In the genomic region with DNA sequence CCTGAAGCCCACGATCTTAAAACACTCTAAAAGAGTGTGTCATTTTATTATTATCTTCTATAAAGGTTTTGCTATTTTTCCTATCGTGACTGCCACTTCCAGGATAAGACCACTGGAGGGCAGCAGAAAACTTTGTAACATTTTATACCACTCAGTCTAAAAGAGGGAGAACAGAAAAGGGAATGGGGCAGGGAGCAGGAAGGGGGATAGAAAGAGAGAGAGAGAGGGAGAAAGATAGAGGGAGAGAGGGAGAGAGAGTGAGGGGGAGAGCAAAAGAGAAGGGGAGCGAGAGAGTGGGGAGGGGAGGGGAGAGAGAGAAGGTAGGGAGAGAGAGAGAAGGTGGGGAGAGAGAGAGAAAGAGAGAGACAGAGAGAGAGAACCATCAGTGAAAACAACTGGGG, we compare ENCODE assay signal across 2 cellular contexts.
TF ChIP-seq lines count a peak whose summit lies in the region.

No MANE protein-coding gene starts in this region.

TF ChIP-seq in Ishikawa, 13 proteins besides CTCF, POLR2A, EP300 and RAD21:
- TF ChIP-seq TCF12 (IDR thresholded peaks at IDR 0.05; ENCODE audit: low read depth) = no peak
- no peak for TF ChIP-seq FOXM1 (IDR thresholded peaks at IDR 0.05; ENCODE audit: borderline replicate concordance, low read depth)
- no peak for TF ChIP-seq EGR1 (IDR thresholded peaks at IDR 0.05)
- TF ChIP-seq CEBPB (IDR thresholded peaks at IDR 0.05) = no peak
- no peak for TF ChIP-seq TAF1 (IDR thresholded peaks at IDR 0.05; ENCODE audit: low read depth)
- no peak for TF ChIP-seq CREB1 (IDR thresholded peaks at IDR 0.05; ENCODE audit: low read depth)
- TF ChIP-seq, protein P1, sequence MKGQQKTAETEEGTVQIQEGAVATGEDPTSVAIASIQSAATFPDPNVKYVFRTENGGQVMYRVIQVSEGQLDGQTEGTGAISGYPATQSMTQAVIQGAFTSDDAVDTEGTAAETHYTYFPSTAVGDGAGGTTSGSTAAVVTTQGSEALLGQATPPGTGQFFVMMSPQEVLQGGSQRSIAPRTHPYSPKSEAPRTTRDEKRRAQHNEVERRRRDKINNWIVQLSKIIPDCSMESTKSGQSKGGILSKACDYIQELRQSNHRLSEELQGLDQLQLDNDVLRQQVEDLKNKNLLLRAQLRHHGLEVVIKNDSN (IDR thresholded peaks at IDR 0.05) = no peak
- no peak for TF ChIP-seq REST (IDR thresholded peaks at IDR 0.05; ENCODE audit: low read depth)
- no peak for TF ChIP-seq NFIC (IDR thresholded peaks at IDR 0.05)
- no peak for TF ChIP-seq TEAD4 (IDR thresholded peaks at IDR 0.05)
- TF ChIP-seq, protein P2, sequence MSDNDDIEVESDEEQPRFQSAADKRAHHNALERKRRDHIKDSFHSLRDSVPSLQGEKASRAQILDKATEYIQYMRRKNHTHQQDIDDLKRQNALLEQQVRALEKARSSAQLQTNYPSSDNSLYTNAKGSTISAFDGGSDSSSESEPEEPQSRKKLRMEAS (IDR thresholded peaks at IDR 0.05) = no peak
- no peak for TF ChIP-seq YY1 (IDR thresholded peaks at IDR 0.05; ENCODE audit: low read depth)
- TF ChIP-seq ZBTB7A (IDR thresholded peaks at IDR 0.05; ENCODE audit: low read depth) = no peak
TF ChIP-seq in Ishikawa: peak in this region for 0.

TF ChIP-seq in GM12878, 131 proteins besides CTCF, POLR2A, EP300 and RAD21 (continues in another document):
- TF ChIP-seq USF2 (IDR thresholded peaks at IDR 0.05; ENCODE audit: borderline replicate concordance, low read depth, low read length) (no peak), POU2F2 (IDR thresholded peaks at IDR 0.05; ENCODE audit: borderline replicate concordance, low read depth, low read length) (no peak), BACH1 (IDR thresholded peaks at IDR 0.05; ENCODE audit: borderline replicate concordance) (no peak), LARP7 (IDR thresholded peaks at IDR 0.05) (no peak), NBN (IDR thresholded peaks at IDR 0.05) (peak; percentile 66), TCF3 (IDR thresholded peaks at IDR 0.05; ENCODE audit: borderline replicate concordance, insufficient read depth, low read depth, low read length) (no peak), ZBED1 (IDR thresholded peaks at IDR 0.05; ENCODE audit: borderline replicate concordance) (no peak), MEF2A (IDR thresholded peaks at IDR 0.05; ENCODE audit: insufficient read depth, low read depth, low read length) (no peak), MTA2 (IDR thresholded peaks at IDR 0.05; ENCODE audit: low read depth) (no peak), ATF7 (IDR thresholded peaks at IDR 0.05; ENCODE audit: low read depth) (no peak), CBX5 (IDR thresholded peaks at IDR 0.05; ENCODE audit: low read depth) (no peak), JUND (IDR thresholded peaks at IDR 0.05; ENCODE audit: low read depth, low read length) (no peak), YY1 (IDR thresholded peaks at IDR 0.05; ENCODE audit: low read depth, low read length) (peak; percentile 45; the same call in 1 of the 2 replicates), ZNF207 (IDR thresholded peaks at IDR 0.05; ENCODE audit: borderline replicate concordance) (no peak), HCFC1 (IDR thresholded peaks at IDR 0.05; ENCODE audit: low read length) (no peak), ZZZ3 (IDR thresholded peaks at IDR 0.05; ENCODE audit: control insufficient read depth, insufficient read length, low read depth) (no peak), SMAD1 (IDR thresholded peaks at IDR 0.05; ENCODE audit: low read depth, partially characterized antibody) (peak; percentile 40), YBX1 (IDR thresholded peaks at IDR 0.05) (0 out of 2 replicates have a peak, but pooled peaks have one; percentile 80), ESRRA (IDR thresholded peaks at IDR 0.05; ENCODE audit: low read length) (no peak), ETV6 (conservative IDR thresholded peaks at IDR 0.05 in 1 of 2, IDR thresholded peaks at IDR 0.05 in 1 of 2; ENCODE audit: borderline replicate concordance in 1 of 2, low read depth in 1 of 2) (no peak), SMAD5 (IDR thresholded peaks at IDR 0.05; ENCODE audit: low read depth) (no peak), ASH2L (IDR thresholded peaks at IDR 0.05; ENCODE audit: borderline replicate concordance, low read depth) (no peak), SKIL (IDR thresholded peaks at IDR 0.05; ENCODE audit: low read depth, poor library complexity, severe bottlenecking) (peak; percentile 14), MLLT1 (IDR thresholded peaks at IDR 0.05) (peak; percentile 63; the same call in 1 of the 2 replicates), SRF (IDR thresholded peaks at IDR 0.05; ENCODE audit: low read depth in 2 of 2, low read length in 2 of 2) (no peak), IKZF2 (IDR thresholded peaks at IDR 0.05) (0 out of 4 replicates have a peak, but pooled peaks of 1 of the 2 experiments have one; percentile 35), HDAC6 (IDR thresholded peaks at IDR 0.05; ENCODE audit: unreplicated experiment) (no peak), ZNF274 (IDR thresholded peaks at IDR 0.05; ENCODE audit: insufficient read depth, insufficient read length) (no peak), WRNIP1 (IDR thresholded peaks at IDR 0.05; ENCODE audit: borderline replicate concordance, low read depth, low read length) (no peak), E4F1 (IDR thresholded peaks at IDR 0.05; ENCODE audit: borderline replicate concordance, partially characterized antibody) (no peak), RB1 (IDR thresholded peaks at IDR 0.05; ENCODE audit: borderline replicate concordance) (0 out of 2 replicates have a peak, but pooled peaks have one; percentile 21), IRF4 (IDR thresholded peaks at IDR 0.05; ENCODE audit: low read depth, low read length) (no peak)
- TF ChIP-seq, protein P3, sequence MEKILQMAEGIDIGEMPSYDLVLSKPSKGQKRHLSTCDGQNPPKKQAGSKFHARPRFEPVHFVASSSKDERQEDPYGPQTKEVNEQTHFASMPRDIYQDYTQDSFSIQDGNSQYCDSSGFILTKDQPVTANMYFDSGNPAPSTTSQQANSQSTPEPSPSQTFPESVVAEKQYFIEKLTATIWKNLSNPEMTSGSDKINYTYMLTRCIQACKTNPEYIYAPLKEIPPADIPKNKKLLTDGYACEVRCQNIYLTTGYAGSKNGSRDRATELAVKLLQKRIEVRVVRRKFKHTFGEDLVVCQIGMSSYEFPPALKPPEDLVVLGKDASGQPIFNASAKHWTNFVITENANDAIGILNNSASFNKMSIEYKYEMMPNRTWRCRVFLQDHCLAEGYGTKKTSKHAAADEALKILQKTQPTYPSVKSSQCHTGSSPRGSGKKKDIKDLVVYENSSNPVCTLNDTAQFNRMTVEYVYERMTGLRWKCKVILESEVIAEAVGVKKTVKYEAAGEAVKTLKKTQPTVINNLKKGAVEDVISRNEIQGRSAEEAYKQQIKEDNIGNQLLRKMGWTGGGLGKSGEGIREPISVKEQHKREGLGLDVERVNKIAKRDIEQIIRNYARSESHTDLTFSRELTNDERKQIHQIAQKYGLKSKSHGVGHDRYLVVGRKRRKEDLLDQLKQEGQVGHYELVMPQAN (conservative IDR thresholded peaks at IDR 0.05) = no peak
- TF ChIP-seq, protein P4, sequence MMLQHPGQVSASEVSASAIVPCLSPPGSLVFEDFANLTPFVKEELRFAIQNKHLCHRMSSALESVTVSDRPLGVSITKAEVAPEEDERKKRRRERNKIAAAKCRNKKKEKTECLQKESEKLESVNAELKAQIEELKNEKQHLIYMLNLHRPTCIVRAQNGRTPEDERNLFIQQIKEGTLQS (IDR thresholded peaks at IDR 0.05; ENCODE audit: borderline replicate concordance, extremely low read depth, low read depth, low read length) = 0 out of 2 replicates have a peak, but pooled peaks have one; percentile 4
- TF ChIP-seq, protein P5, sequence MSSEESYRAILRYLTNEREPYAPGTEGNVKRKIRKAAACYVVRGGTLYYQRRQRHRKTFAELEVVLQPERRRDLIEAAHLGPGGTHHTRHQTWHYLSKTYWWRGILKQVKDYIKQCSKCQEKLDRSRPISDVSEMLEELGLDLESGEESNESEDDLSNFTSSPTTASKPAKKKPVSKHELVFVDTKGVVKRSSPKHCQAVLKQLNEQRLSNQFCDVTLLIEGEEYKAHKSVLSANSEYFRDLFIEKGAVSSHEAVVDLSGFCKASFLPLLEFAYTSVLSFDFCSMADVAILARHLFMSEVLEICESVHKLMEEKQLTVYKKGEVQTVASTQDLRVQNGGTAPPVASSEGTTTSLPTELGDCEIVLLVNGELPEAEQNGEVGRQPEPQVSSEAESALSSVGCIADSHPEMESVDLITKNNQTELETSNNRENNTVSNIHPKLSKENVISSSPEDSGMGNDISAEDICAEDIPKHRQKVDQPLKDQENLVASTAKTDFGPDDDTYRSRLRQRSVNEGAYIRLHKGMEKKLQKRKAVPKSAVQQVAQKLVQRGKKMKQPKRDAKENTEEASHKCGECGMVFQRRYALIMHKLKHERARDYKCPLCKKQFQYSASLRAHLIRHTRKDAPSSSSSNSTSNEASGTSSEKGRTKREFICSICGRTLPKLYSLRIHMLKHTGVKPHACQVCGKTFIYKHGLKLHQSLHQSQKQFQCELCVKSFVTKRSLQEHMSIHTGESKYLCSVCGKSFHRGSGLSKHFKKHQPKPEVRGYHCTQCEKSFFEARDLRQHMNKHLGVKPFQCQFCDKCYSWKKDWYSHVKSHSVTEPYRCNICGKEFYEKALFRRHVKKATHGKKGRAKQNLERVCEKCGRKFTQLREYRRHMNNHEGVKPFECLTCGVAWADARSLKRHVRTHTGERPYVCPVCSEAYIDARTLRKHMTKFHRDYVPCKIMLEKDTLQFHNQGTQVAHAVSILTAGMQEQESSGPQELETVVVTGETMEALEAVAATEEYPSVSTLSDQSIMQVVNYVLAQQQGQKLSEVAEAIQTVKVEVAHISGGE (CRISPR knock-in tag; IDR thresholded peaks at IDR 0.05) = no peak
- TF ChIP-seq, protein P6, sequence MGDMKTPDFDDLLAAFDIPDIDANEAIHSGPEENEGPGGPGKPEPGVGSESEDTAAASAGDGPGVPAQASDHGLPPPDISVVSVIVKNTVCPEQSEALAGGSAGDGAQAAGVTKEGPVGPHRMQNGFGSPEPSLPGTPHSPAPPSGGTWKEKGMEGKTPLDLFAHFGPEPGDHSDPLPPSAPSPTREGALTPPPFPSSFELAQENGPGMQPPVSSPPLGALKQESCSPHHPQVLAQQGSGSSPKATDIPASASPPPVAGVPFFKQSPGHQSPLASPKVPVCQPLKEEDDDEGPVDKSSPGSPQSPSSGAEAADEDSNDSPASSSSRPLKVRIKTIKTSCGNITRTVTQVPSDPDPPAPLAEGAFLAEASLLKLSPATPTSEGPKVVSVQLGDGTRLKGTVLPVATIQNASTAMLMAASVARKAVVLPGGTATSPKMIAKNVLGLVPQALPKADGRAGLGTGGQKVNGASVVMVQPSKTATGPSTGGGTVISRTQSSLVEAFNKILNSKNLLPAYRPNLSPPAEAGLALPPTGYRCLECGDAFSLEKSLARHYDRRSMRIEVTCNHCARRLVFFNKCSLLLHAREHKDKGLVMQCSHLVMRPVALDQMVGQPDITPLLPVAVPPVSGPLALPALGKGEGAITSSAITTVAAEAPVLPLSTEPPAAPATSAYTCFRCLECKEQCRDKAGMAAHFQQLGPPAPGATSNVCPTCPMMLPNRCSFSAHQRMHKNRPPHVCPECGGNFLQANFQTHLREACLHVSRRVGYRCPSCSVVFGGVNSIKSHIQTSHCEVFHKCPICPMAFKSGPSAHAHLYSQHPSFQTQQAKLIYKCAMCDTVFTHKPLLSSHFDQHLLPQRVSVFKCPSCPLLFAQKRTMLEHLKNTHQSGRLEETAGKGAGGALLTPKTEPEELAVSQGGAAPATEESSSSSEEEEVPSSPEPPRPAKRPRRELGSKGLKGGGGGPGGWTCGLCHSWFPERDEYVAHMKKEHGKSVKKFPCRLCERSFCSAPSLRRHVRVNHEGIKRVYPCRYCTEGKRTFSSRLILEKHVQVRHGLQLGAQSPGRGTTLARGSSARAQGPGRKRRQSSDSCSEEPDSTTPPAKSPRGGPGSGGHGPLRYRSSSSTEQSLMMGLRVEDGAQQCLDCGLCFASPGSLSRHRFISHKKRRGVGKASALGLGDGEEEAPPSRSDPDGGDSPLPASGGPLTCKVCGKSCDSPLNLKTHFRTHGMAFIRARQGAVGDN (IDR thresholded peaks at IDR 0.05) = no peak
